8 cellular contexts compared by ENCODE assay signal in genomic region chr21:43659136-43660000, GRCh38. TPM values are rescaled to one million over a fixed set of nuclear protein-coding genes. Genes with fewer than 3 reads are reported as not detected.
DNase-seq lines count a peak whose midpoint lies in the region; ATAC-seq and TF ChIP-seq lines count a peak whose summit lies in the region.

HSF2BP (minus strand) TSS chr21:43659488; CDS start chr21:43658096, 1,392 bp downstream.
A gene with protein sequence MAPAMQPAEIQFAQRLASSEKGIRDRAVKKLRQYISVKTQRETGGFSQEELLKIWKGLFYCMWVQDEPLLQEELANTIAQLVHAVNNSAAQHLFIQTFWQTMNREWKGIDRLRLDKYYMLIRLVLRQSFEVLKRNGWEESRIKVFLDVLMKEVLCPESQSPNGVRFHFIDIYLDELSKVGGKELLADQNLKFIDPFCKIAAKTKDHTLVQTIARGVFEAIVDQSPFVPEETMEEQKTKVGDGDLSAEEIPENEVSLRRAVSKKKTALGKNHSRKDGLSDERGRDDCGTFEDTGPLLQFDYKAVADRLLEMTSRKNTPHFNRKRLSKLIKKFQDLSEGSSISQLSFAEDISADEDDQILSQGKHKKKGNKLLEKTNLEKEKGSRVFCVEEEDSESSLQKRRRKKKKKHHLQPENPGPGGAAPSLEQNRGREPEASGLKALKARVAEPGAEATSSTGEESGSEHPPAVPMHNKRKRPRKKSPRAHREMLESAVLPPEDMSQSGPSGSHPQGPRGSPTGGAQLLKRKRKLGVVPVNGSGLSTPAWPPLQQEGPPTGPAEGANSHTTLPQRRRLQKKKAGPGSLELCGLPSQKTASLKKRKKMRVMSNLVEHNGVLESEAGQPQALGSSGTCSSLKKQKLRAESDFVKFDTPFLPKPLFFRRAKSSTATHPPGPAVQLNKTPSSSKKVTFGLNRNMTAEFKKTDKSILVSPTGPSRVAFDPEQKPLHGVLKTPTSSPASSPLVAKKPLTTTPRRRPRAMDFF (plus strand): TSS chr21:43659560. CDS start chr21:43659665, 105 bp downstream.

- H3K27ac Mint-ChIP-seq in T-helper 17 cell, result peak within 1 kb of the TSS; percentile 94

- ATAC-seq in HG02623 (IDR thresholded peaks at IDR 0.05; ENCODE audit: unreplicated experiment) (peak; percentile 81), T-helper 17 cell (peak; percentile 90)

- no peaks in the 10 kb centered on the region for H3K36me3 ChIP-seq in urinary bladder (ENCODE audit: insufficient read depth)

- H3K4me3 ChIP-seq in GM12864 (ENCODE audit: low read depth, low read length) (peak within 1 kb of the TSS; percentile 93), urinary bladder (ENCODE audit: low read depth, low read length) (peak within 1 kb of the TSS; percentile 80)

- no peaks in the 10 kb centered on the region for H3K9me3 ChIP-seq in T-helper 17 cell (ENCODE audit: control insufficient read depth, low read length, poor library complexity, severe bottlenecking)

- peaks cover 22% of the 10 kb centered on the region for H3K4me1 Mint-ChIP-seq in T-helper 17 cell

- H3K27me3 Mint-ChIP-seq in T-helper 17 cell, result no peaks in the 10 kb centered on the region

- DNase-seq in GM12864 (ENCODE audit: low read depth) (no peak), NCI-H146 treated with DMSO at 0.1 percent for 48 hours (lab: John Stamatoyannopoulos, UW; ENCODE audit: unreplicated experiment) (peak; percentile 56), T-helper 17 cell (peak; percentile 71 to 82 (median 73)), anterior cingulate cortex (lab: John Stamatoyannopoulos, UW) (peak in 55 of 58 donors; percentile 11 to 81 (median 66)), hepatic stellate cell (ENCODE audit: low spot score) (peak; percentile 91), putamen (ENCODE audit: low spot score) (peak; percentile 79)

- 5% methylated on average over 92 of the region's 92 CpGs for WGBS in urinary bladder

- H3K4me1 ChIP-seq in urinary bladder (ENCODE audit: insufficient read depth), result no peaks in the 10 kb centered on the region

- peak within 1 kb of the TSS; percentile 95 for H3K4me3 Mint-ChIP-seq in T-helper 17 cell

- no peak for TF ChIP-seq CTCF in GM12864 (IDR thresholded peaks at IDR 0.05; ENCODE audit: low read depth, low read length, missing control alignments)

- H3K36me3 Mint-ChIP-seq in T-helper 17 cell (ENCODE audit: low read depth), result peaks cover 2% of the 10 kb centered on the region

- H3K27ac ChIP-seq in urinary bladder (ENCODE audit: low read depth), result peak within 1 kb of the TSS; percentile 71

RNA-seq across cellular contexts. Expression of gene HSF2BP, which starts in this region (rescaled TPM):
- total RNA-seq in T-helper 17 cell, result under 1 TPM; 0.20 to 0.37 TPM
- total RNA-seq in urinary bladder, result 1.1 TPM
- polyA plus RNA-seq in urinary bladder, result 0.37 TPM

RNA-seq across cellular contexts. Expression of the second gene that starts in this region (rescaled TPM):
- total RNA-seq in T-helper 17 cell, result 10 to 100 TPM; 30.3 to 30.6 TPM
- total RNA-seq in urinary bladder, result 17.2 TPM
- polyA plus RNA-seq in urinary bladder, result 13.5 TPM
